Comparison of ENCODE assay signal across 19 cellular contexts in the genomic region with DNA sequence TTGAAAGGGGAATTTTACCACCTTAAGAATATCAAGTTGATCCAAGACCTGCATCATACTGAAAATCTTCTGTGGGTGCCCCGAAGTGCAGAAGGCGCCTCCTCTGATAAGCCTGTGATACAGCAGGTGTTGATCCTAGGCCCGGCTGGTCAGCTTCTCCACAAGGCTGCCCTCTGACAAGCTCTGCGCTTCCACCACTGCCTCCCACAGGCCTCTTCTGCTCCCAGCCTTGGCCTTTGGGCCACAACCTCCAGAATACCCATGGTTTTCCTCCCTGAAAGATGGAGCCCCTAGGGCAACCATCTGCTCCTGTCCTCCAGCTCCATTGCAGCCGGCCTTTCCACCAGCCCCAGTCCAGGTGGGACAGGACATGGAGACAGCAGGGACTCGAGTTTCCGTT. TPM values are rescaled to one million over a fixed set of nuclear protein-coding genes. Genes with fewer than 3 reads are reported as not detected.
"Had no signal": no experiment of that assay in that cellular context is flagged by ENCODE, and none has a peak within 500 bp of the region (broad histone marks: within the 10 kb centered on the region; RNA-seq: fewer than 3 reads in every experiment).

No MANE protein-coding gene starts in this region.

- H3K27ac Mint-ChIP-seq: naive thymus-derived CD4-positive, alpha-beta T cell; nephron progenitor cell; stimulated activated naive CD8-positive, alpha-beta T cell treated with anti-CD3 and anti-CD28 coated beads, Interleukin-15, amount 100 ng/mL, for 72 hours had no signal

- ATAC-seq: left cardiac atrium; left lung; naive thymus-derived CD4-positive, alpha-beta T cell; stimulated activated naive CD8-positive, alpha-beta T cell treated with anti-CD3 and anti-CD28 coated beads, Interleukin-15, amount 100 ng/mL, for 72 hours had no signal

- H3K4me1 ChIP-seq: colonic mucosa, left lung, prostate gland, right atrium auricular region, sigmoid colon, suprapubic skin, transverse colon, vagina had no signal

- H3K36me3 ChIP-seq: colonic mucosa, left lung, prostate gland, right atrium auricular region, sigmoid colon, suprapubic skin, transverse colon, vagina had no signal

- H3K27me3 ChIP-seq: vagina had no signal

- H3K4me3 Mint-ChIP-seq: naive thymus-derived CD4-positive, alpha-beta T cell; nephron progenitor cell; stimulated activated naive CD8-positive, alpha-beta T cell treated with anti-CD3 and anti-CD28 coated beads, Interleukin-15, amount 100 ng/mL, for 72 hours had no signal

- H3K4me1 Mint-ChIP-seq: nephron progenitor cell; stimulated activated naive CD8-positive, alpha-beta T cell treated with anti-CD3 and anti-CD28 coated beads, Interleukin-15, amount 100 ng/mL, for 72 hours had no signal

- H3K27ac ChIP-seq: colonic mucosa, left lung, prostate gland, right atrium auricular region, sigmoid colon, suprapubic skin, transverse colon, vagina had no signal

- H3K4me3 ChIP-seq: colonic mucosa, left lung, prostate gland, right atrium auricular region, sigmoid colon, suprapubic skin, transverse colon, vagina had no signal

- DNase-seq: colonic mucosa; dermis blood vessel endothelial cell; effector memory CD4-positive, alpha-beta T cell; hypothalamus; left cardiac atrium; left lung; mesenchymal stem cell; midbrain; naive thymus-derived CD4-positive, alpha-beta T cell; nephron progenitor cell; nucleus accumbens; sigmoid colon; stimulated activated naive CD4-positive, alpha-beta T cell; stimulated activated naive CD8-positive, alpha-beta T cell treated with anti-CD3 and anti-CD28 coated beads, Interleukin-15, amount 100 ng/mL, for 72 hours; transverse colon had no signal

- H3K9me3 ChIP-seq: colonic mucosa, prostate gland, suprapubic skin, transverse colon, vagina had no signal

RNA-seq across cellular contexts. Expression of gene OGDHL, which starts 5.6 kb away (rescaled TPM):
- total RNA-seq: naive thymus-derived CD4-positive, alpha-beta T cell had no signal
- polyA plus RNA-seq: naive thymus-derived CD4-positive, alpha-beta T cell had no signal
